In genomic region chr7:129830949-129831348, GRCh38 we compare ENCODE assay signal across 12 cellular contexts.
DNase-seq lines count a peak whose midpoint lies in the region; ATAC-seq, FAIRE-seq and TF ChIP-seq lines count a peak whose summit lies in the region.
"Had no signal": no experiment of that assay in that cellular context is flagged by ENCODE, and none has a peak within 500 bp of the region (broad histone marks: within the 10 kb centered on the region; RNA-seq: fewer than 3 reads in every experiment).

No MANE protein-coding gene starts in this region.

- TF ChIP-seq POLR2A in H1 (IDR thresholded peaks at IDR 0.05; ENCODE audit: control extremely low read depth in 1 of 2, low read depth in 2 of 2, low read length in 2 of 2) (no peak), upper lobe of left lung (IDR thresholded peaks at IDR 0.05) (no peak)

- peaks cover 25% of the 10 kb centered on the region for H3K4me1 ChIP-seq in RWPE2 (ENCODE audit: insufficient read depth, poor library complexity, severe bottlenecking)
- H3K4me1 ChIP-seq in H1 (replicated peaks in 1 of 4; ENCODE audit: control insufficient read depth in 3 of 4, insufficient read depth in 4 of 4, low read length in 3 of 4) = peaks cover 13 to 39% (median 19%) of the 10 kb centered on the region in 4 experiments
- H3K4me1 ChIP-seq in upper lobe of left lung = peaks cover 16 to 43% (median 24%) of the 10 kb centered on the region in 4 donors

- H4K91ac ChIP-seq in H1 (replicated peaks; ENCODE audit: insufficient read length, low read length) = no peak overlapping the region

- FAIRE-seq in H1 (lab: Jason Lieb, UNC) (no peak), HTR-8/SVneo (lab: Jason Lieb, UNC) (no peak)
- FAIRE-seq: pancreas had no signal

- H3K23me2 ChIP-seq in H1 (ENCODE audit: low read depth, low read length) = no peaks in the 10 kb centered on the region

- H3K4ac ChIP-seq in H1 (replicated peaks; ENCODE audit: insufficient read length, low read depth, low read length) = no peak overlapping the region

- no peaks in the 10 kb centered on the region for H4K20me1 ChIP-seq in H1 (replicated peaks in 1 of 2; ENCODE audit: control insufficient read depth in 1 of 2, insufficient read depth in 2 of 2, low read length in 2 of 2)

- H2BK15ac ChIP-seq in H1 (ENCODE audit: low read length) = no peak overlapping the region

- no peak overlapping the region for H3K4me2 ChIP-seq in H1 (ENCODE audit: insufficient read depth in 1 of 2, low read depth in 2 of 2, low read length in 2 of 2)

- WGBS in H1 (ENCODE audit: extremely low coverage in 1 of 2, insufficient coverage in 1 of 2, insufficient read length in 1 of 2, insufficient replicate concordance in 2 of 2, low coverage in 1 of 2, low lambda C conversion rate in 2 of 2, missing lambda C conversion rate in 1 of 2), 2 experiments = 87% methylated on average over 8 of the region's 8 CpGs; no CpG with 5 or more reads in 1 of the 2 experiments
- WGBS in upper lobe of left lung, 2 donors = 86 to 92% methylated on average over 8 of the region's 8 CpGs

- H3K18ac ChIP-seq in H1 (ENCODE audit: extremely low read depth, low read length) = no peak overlapping the region

- peaks cover 4% of the 10 kb centered on the region for H3K27me3 Mint-ChIP-seq in nephron (ENCODE audit: low read depth)
- H3K27me3 Mint-ChIP-seq: activated naive CD8-positive, alpha-beta T cell treated with anti-CD3 and anti-CD28 coated beads, Interleukin-2, amount 10 ng/mL, durations not matched to agents 7 days and 5 days; stimulated activated naive CD8-positive, alpha-beta T cell treated with anti-CD3 and anti-CD28 coated beads, Interleukin-15, amount 100 ng/mL, for 72 hours had no signal

- TF ChIP-seq EP300 in H1 (IDR thresholded peaks at IDR 0.05; ENCODE audit: borderline replicate concordance in 1 of 2, low read depth in 2 of 2, low read length in 2 of 2) (no peak), upper lobe of left lung (IDR thresholded peaks at IDR 0.05) (no peak)

- H3K23ac ChIP-seq in H1 (ENCODE audit: insufficient read length) = no peak overlapping the region

- H3K27me3 ChIP-seq in RWPE2 (ENCODE audit: insufficient read depth, poor library complexity, severe bottlenecking) (no peaks in the 10 kb centered on the region), H1 (replicated peaks in 1 of 4; ENCODE audit: control insufficient read depth in 3 of 4, extremely low read depth in 1 of 4, insufficient read depth in 3 of 4, low read length in 3 of 4) (no peaks in the 10 kb centered on the region), upper lobe of left lung (no peaks in the 10 kb centered on the region)
- H3K27me3 ChIP-seq: pancreas had no signal

- no peak overlapping the region for H2BK20ac ChIP-seq in H1 (ENCODE audit: low read length)

- no peak overlapping the region for H3K9ac ChIP-seq in H1 (replicated peaks in 1 of 4; ENCODE audit: extremely low read depth in 1 of 4, low read depth in 3 of 4, low read length in 3 of 4)

- H2BK120ac ChIP-seq in H1 (replicated peaks; ENCODE audit: low read depth, low read length) = no peak overlapping the region

- H2BK12ac ChIP-seq in H1 (ENCODE audit: low read depth, low read length) = no peak overlapping the region

- no peak overlapping the region; the same call in 1 of the 2 replicates for H2AK5ac ChIP-seq in H1 (ENCODE audit: low read depth, low read length)

- H3K9me3 Mint-ChIP-seq in nephron = no peaks in the 10 kb centered on the region
- H3K9me3 Mint-ChIP-seq: activated naive CD8-positive, alpha-beta T cell treated with anti-CD3 and anti-CD28 coated beads, Interleukin-2, amount 10 ng/mL, durations not matched to agents 7 days and 5 days; stimulated activated naive CD8-positive, alpha-beta T cell treated with anti-CD3 and anti-CD28 coated beads, Interleukin-15, amount 100 ng/mL, for 72 hours had no signal

- no peak overlapping the region for H4K8ac ChIP-seq in H1 (ENCODE audit: extremely low read depth, insufficient read depth, low read length)

- H3K4me3 Mint-ChIP-seq in nephron = no peak overlapping the region
- H3K4me3 Mint-ChIP-seq: activated naive CD8-positive, alpha-beta T cell treated with anti-CD3 and anti-CD28 coated beads, Interleukin-2, amount 10 ng/mL, durations not matched to agents 7 days and 5 days; stimulated activated naive CD8-positive, alpha-beta T cell treated with anti-CD3 and anti-CD28 coated beads, Interleukin-15, amount 100 ng/mL, for 72 hours had no signal

- H3K4me1 Mint-ChIP-seq in nephron = peaks cover 36% of the 10 kb centered on the region

- no peak overlapping the region for H2AFZ ChIP-seq in H1 (ENCODE audit: low read length)

- no peak for TF ChIP-seq CTCF in RWPE2 (IDR thresholded peaks at IDR 0.05; ENCODE audit: poor library complexity, severe bottlenecking)
- no peak for TF ChIP-seq CTCF in H1 (IDR thresholded peaks at IDR 0.05; ENCODE audit: control extremely low read depth in 1 of 3, insufficient read depth in 1 of 3, low read depth in 1 of 3, low read length in 3 of 3)
- TF ChIP-seq CTCF in nephron (IDR thresholded peaks at IDR 0.05; ENCODE audit: unreplicated experiment in 3 of 3) = no peak
- TF ChIP-seq CTCF in upper lobe of left lung (IDR thresholded peaks at IDR 0.05) = no peak

- TF ChIP-seq RAD21 in H1 (IDR thresholded peaks at IDR 0.05 in 1 of 2, conservative IDR thresholded peaks at IDR 0.05 in 1 of 2; ENCODE audit: low read depth in 2 of 2, low read length in 2 of 2) = no peak

- no peak overlapping the region for H3K56ac ChIP-seq in H1 (replicated peaks; ENCODE audit: insufficient read length, low read depth, low read length)

- ATAC-seq in RWPE2 (ENCODE audit: low read depth) (no peak), upper lobe of left lung (ENCODE audit: low FRiP score in 2 of 2) (peak in 1 of 2 donors; percentile 54), HG03045 (IDR thresholded peaks at IDR 0.05; ENCODE audit: unreplicated experiment) (no peak)
- ATAC-seq: stimulated activated naive CD8-positive, alpha-beta T cell treated with anti-CD3 and anti-CD28 coated beads, Interleukin-15, amount 100 ng/mL, for 72 hours had no signal

- no peak overlapping the region for H4K5ac ChIP-seq in H1 (ENCODE audit: insufficient read length, low read depth, low read length)

- CTCF ChIA-PET in H1 (lab: Charles Lee; ENCODE audit: partially characterized antibody) = interaction anchor here (1.1 to 8.8 kb wide), 24 partner anchors 7 to 272 kb away, joined by 3 to 141 read pairs (median 6); no protein-coding TSS in a partner anchor

- no peak overlapping the region for H3K14ac ChIP-seq in H1 (ENCODE audit: insufficient read length)

- peaks cover 36% of the 10 kb centered on the region for H3K36me3 Mint-ChIP-seq in nephron (ENCODE audit: low read depth)

- no peaks in the 10 kb centered on the region for H3K9me3 ChIP-seq in RWPE2 (ENCODE audit: severe bottlenecking)
- no peaks in the 10 kb centered on the region for H3K9me3 ChIP-seq in H1 (ENCODE audit: insufficient read depth in 2 of 2, low read depth in 1 of 2, low read length in 1 of 2)
- no peaks in the 10 kb centered on the region for H3K9me3 ChIP-seq in upper lobe of left lung
- H3K9me3 ChIP-seq: pancreas had no signal

- H3K4me3 ChIP-seq in RWPE2 (ENCODE audit: severe bottlenecking) = no peak overlapping the region
- no peak overlapping the region for H3K4me3 ChIP-seq in H1 (ENCODE audit: extremely low read depth in 1 of 4, insufficient read depth in 2 of 4, low read depth in 3 of 4, low read length in 4 of 4)
- no peak overlapping the region for H3K4me3 ChIP-seq in upper lobe of left lung
- H3K4me3 ChIP-seq: pancreas had no signal

- POLR2A ChIA-PET in H1 (lab: Charles Lee; ENCODE audit: partially characterized antibody) = interaction anchor here (1.2 to 1.8 kb wide), 3 partner anchors 9 to 30 kb away, joined by 4 to 8 read pairs (median 5); no protein-coding TSS in a partner anchor

- no peak overlapping the region for H2BK5ac ChIP-seq in H1 (ENCODE audit: low read depth, low read length)

- H3K27ac ChIP-seq in RWPE2 (ENCODE audit: poor library complexity, severe bottlenecking) (peak overlapping the region; percentile 84), H1 (ENCODE audit: low read depth, low read length) (no peak overlapping the region), upper lobe of left lung (peak overlapping the region in 3 of 4 donors; percentile 3 to 71 (median 66))

- DNase-seq in RWPE2 (ENCODE audit: low spot score) = no peak
- no peak for DNase-seq in H1 (ENCODE audit: low read depth in 1 of 2, low spot score in 2 of 2)
- no peak for DNase-seq in upper lobe of left lung
- DNase-seq in activated effector memory CD4-positive, alpha-beta T cell treated with Interleukin-2 at 50 U/mL for 16 hours = no peak
- no peak for DNase-seq in HTR-8/SVneo (ENCODE audit: insufficient read length, low spot score)
- DNase-seq: activated naive CD8-positive, alpha-beta T cell treated with anti-CD3 and anti-CD28 coated beads, Interleukin-2, amount 10 ng/mL, durations not matched to agents 7 days and 5 days; effector CD4-positive, alpha-beta T cell; left cardiac atrium; stimulated activated naive CD8-positive, alpha-beta T cell treated with anti-CD3 and anti-CD28 coated beads, Interleukin-15, amount 100 ng/mL, for 72 hours had no signal

- no peaks in the 10 kb centered on the region; the same call in 1 of the 2 replicates for H3K79me1 ChIP-seq in H1 (ENCODE audit: low read depth, low read length)

- H3K36me3 ChIP-seq in RWPE2 (ENCODE audit: low read depth) (peaks cover 33% of the 10 kb centered on the region), H1 (ENCODE audit: control insufficient read depth in 2 of 4, insufficient read depth in 4 of 4, low read length in 3 of 4) (peaks cover 0 to 9% (median 0%) of the 10 kb centered on the region in 4 experiments; a peak in 3 of 8 replicates), upper lobe of left lung (peaks cover 0 to 25% (median 6%) of the 10 kb centered on the region in 4 donors)

- no peaks in the 10 kb centered on the region for H3K79me2 ChIP-seq in H1 (ENCODE audit: control insufficient read depth in 1 of 2, insufficient read depth in 2 of 2, low read length in 2 of 2)

- peak overlapping the region; percentile 58 to 96 (median 58) for H3K27ac Mint-ChIP-seq in nephron
- H3K27ac Mint-ChIP-seq: activated naive CD8-positive, alpha-beta T cell treated with anti-CD3 and anti-CD28 coated beads, Interleukin-2, amount 10 ng/mL, durations not matched to agents 7 days and 5 days; stimulated activated naive CD8-positive, alpha-beta T cell treated with anti-CD3 and anti-CD28 coated beads, Interleukin-15, amount 100 ng/mL, for 72 hours had no signal

TF ChIP-seq in H1, 55 proteins besides CTCF, POLR2A, EP300 and RAD21:
- TF ChIP-seq POLR2AphosphoS5 (IDR thresholded peaks at IDR 0.05; ENCODE audit: low read depth, low read length) (0 out of 2 replicates have a peak, but pooled peaks have one; percentile 21), SIX5 (IDR thresholded peaks at IDR 0.05; ENCODE audit: low read depth, low read length) (no peak), SRF (IDR thresholded peaks at IDR 0.05; ENCODE audit: low read depth, low read length) (no peak), MAX (IDR thresholded peaks at IDR 0.05) (no peak)
